Comparison of ENCODE assay signal across 30 cellular contexts in genomic region chr19:36579255-36579654, GRCh38.
"Had no signal": no experiment of that assay in that cellular context is flagged by ENCODE, and none has a peak within 500 bp of the region (broad histone marks: within the 10 kb centered on the region; RNA-seq: fewer than 3 reads in every experiment).

No MANE protein-coding gene starts in this region.

- H3K27ac Mint-ChIP-seq: activated CD4-positive, alpha-beta T cell treated with anti-CD3 and anti-CD28 coated beads, Interleukin-2, amount 10 ng/mL, durations not matched to agents 24 days and 14 days; activated CD8-positive, alpha-beta T cell treated with anti-CD3 and anti-CD28 coated beads for 36 hours; activated naive CD8-positive, alpha-beta T cell treated with anti-CD3 and anti-CD28 coated beads for 36 hours; activated T-cell treated with anti-CD3 and anti-CD28 coated beads, Interleukin-2, amount 50 U/mL, for 72 hours; activated T-helper 17 cell treated with anti-CD3 and anti-CD28 coated beads, Interleukin-2, amount 50 U/mL, for 72 hours; brain; T-helper 1 cell treated with Interleukin-12 subunit alpha and Interleukin-12 subunit beta and Interleukin-4 antibody, amounts not matched to agents 30 μg/mL and 1 μg/mL, for 36 hours; T-helper 2 cell treated with Interferon-gamma antibody and Interleukin-4, amounts not matched to agents 5 μg/mL and 100 μg/mL, for 36 hours had no signal

- H3K27me3 Mint-ChIP-seq: activated CD4-positive, alpha-beta T cell treated with anti-CD3 and anti-CD28 coated beads, Interleukin-2, amount 10 ng/mL, durations not matched to agents 24 days and 14 days; activated CD8-positive, alpha-beta T cell treated with anti-CD3 and anti-CD28 coated beads for 36 hours; activated naive CD8-positive, alpha-beta T cell treated with anti-CD3 and anti-CD28 coated beads for 36 hours; activated T-helper 17 cell treated with anti-CD3 and anti-CD28 coated beads, Interleukin-2, amount 50 U/mL, for 72 hours had no signal

- H3K4me3 Mint-ChIP-seq: activated CD4-positive, alpha-beta T cell treated with anti-CD3 and anti-CD28 coated beads, Interleukin-2, amount 10 ng/mL, durations not matched to agents 24 days and 14 days; activated CD8-positive, alpha-beta T cell treated with anti-CD3 and anti-CD28 coated beads for 36 hours; activated naive CD8-positive, alpha-beta T cell treated with anti-CD3 and anti-CD28 coated beads for 36 hours; activated T-cell treated with anti-CD3 and anti-CD28 coated beads, Interleukin-2, amount 50 U/mL, for 72 hours; activated T-helper 17 cell treated with anti-CD3 and anti-CD28 coated beads, Interleukin-2, amount 50 U/mL, for 72 hours; brain; T-helper 1 cell treated with Interleukin-12 subunit alpha and Interleukin-12 subunit beta and Interleukin-4 antibody, amounts not matched to agents 30 μg/mL and 1 μg/mL, for 36 hours; T-helper 2 cell treated with Interferon-gamma antibody and Interleukin-4, amounts not matched to agents 5 μg/mL and 100 μg/mL, for 36 hours had no signal

- H3K27ac ChIP-seq: SJCRH30, SK-N-MC had no signal

- H3K4me1 ChIP-seq: SJCRH30 had no signal

- H3K4me3 ChIP-seq: SJCRH30, SK-N-MC had no signal

- H3K27me3 ChIP-seq: SJCRH30 had no signal

- DNase-seq: activated CD4-positive, alpha-beta T cell treated with anti-CD3 and anti-CD28 coated beads, Interleukin-2, amount 10 ng/mL, durations not matched to agents 24 days and 14 days; activated CD4-positive, alpha-beta T cell treated with anti-CD3 and anti-CD28 coated beads, Interleukin-2, amount 50 U/mL, for 4 hours; activated CD8-positive, alpha-beta T cell treated with anti-CD3 and anti-CD28 coated beads for 36 hours; activated effector memory CD4-positive, alpha-beta T cell treated with anti-CD3 and anti-CD28 coated beads, Interleukin-2, amount 50 U/mL, for 16 hours; activated naive CD4-positive, alpha-beta T cell; activated naive CD4-positive, alpha-beta T cell treated with anti-CD3 and anti-CD28 coated beads, Interleukin-2, amount 50 U/mL, for 16 hours; activated naive CD8-positive, alpha-beta T cell treated with anti-CD3 and anti-CD28 coated beads for 36 hours; activated T-cell treated with anti-CD3 and anti-CD28 coated beads, Interleukin-2, amount 50 U/mL, for 1 hour; activated T-cell treated with anti-CD3 and anti-CD28 coated beads, Interleukin-2, amount 50 U/mL, for 72 hours; amygdala; caudate nucleus; cerebellar nuclear complex; Kasumi-1; KG1; MM.1S; MV-4-11; NCI-H1092; NCI-H1436 treated with DMSO at 0.1 percent for 48 hours; NCI-H1694 treated with DMSO at 0.1 percent for 48 hours; NCI-H2029; NCI-H345; NCI-H524 treated with DMSO at 0.1 percent for 48 hours; NK-92 treated with Interleukin-12 subunit alpha and Interleukin-12 subunit beta, amount 100 ng/mL, for 24 hours; SHP77; SJCRH30 had no signal

- ATAC-seq: activated CD8-positive, alpha-beta T cell treated with anti-CD3 and anti-CD28 coated beads for 36 hours; activated T-cell treated with anti-CD3 and anti-CD28 coated beads, Interleukin-2, amount 50 U/mL, for 72 hours; activated T-helper 17 cell treated with anti-CD3 and anti-CD28 coated beads, Interleukin-2, amount 50 U/mL, for 72 hours had no signal
